ENCODE assay signal across 15 cellular contexts in the genomic region with DNA sequence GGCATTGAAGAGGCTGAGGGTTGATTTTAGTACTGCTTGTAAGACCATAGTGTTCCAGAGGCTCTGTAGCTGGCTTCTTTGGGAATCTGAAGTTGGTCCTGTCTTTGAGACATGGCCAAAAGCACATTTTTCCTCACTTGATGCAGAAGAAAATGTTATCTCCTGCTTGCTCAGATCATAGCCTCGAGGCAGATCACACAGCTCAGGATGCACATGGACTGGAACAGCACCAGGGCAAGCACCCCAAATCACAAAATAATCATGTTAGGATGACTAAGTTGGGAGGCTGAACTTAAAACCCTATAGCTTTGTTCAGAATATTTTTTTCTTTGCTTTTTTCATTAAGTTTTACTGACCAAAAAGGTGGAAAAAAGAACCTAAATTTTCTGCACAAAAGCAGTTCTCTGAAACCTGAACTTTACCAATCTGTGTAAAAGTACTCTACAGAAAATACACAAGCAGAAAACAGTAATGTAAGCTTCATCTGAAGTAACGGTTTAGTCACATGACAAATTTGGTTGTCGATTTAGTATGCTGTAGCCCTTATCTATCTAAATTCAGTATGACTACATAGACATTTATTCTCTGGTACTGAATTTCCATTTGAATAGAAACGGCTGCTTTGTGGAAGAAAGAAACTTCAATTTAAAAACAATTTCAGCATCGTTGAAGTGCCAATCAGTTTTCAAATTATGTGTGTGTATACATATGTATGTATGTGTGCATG. TPM values are rescaled to one million over a fixed set of nuclear protein-coding genes. Genes with fewer than 3 reads are reported as not detected.
DNase-seq lines count a peak whose midpoint lies in the region; ATAC-seq and TF ChIP-seq lines count a peak whose summit lies in the region.
"Had no signal": no experiment of that assay in that cellular context is flagged by ENCODE, and none has a peak within 500 bp of the region (broad histone marks: within the 10 kb centered on the region; RNA-seq: fewer than 3 reads in every experiment).

No MANE protein-coding gene starts in this region.

- no peak overlapping the region for H3K27ac ChIP-seq in CD4-positive, alpha-beta T cell (ENCODE audit: low read depth, low read length)
- H3K27ac ChIP-seq in H9 (ENCODE audit: insufficient read length, low read depth, low read length) (no peak overlapping the region), muscle layer of colon (ENCODE audit: low read depth, low read length) (no peak overlapping the region)
- H3K27ac ChIP-seq: upper lobe of right lung had no signal

- no peak overlapping the region for H3K14ac ChIP-seq in H9 (ENCODE audit: insufficient read depth, low read length)

- H3K23ac ChIP-seq in H9 (ENCODE audit: insufficient read length, low read depth, low read length), result no peak overlapping the region

- no peak overlapping the region for H3K56ac ChIP-seq in H9 (ENCODE audit: insufficient read length, low read depth, low read length)

- peak overlapping the region in 1 of 2 donors; percentile 4 for H3K4me3 ChIP-seq in muscle layer of colon (ENCODE audit: low read depth in 1 of 2, low read length in 2 of 2)
- H3K4me3 ChIP-seq: K562, upper lobe of right lung had no signal

- H3K79me1 ChIP-seq in H9 (ENCODE audit: insufficient read depth, low read depth, low read length, poor library complexity, severe bottlenecking), result no peaks in the 10 kb centered on the region

- no peak for DNase-seq in CD4-positive, alpha-beta T cell
- DNase-seq in H9 (no peak), NCI-H2029 treated with DMSO at 0.1 percent for 48 hours (lab: John Stamatoyannopoulos, UW) (no peak), cerebellar cortex (ENCODE audit: low spot score) (no peak)
- no peak for DNase-seq in activated naive CD8-positive, alpha-beta T cell treated with anti-CD3 and anti-CD28 coated beads for 36 hours
- DNase-seq: dermis blood vessel endothelial cell; naive B cell; NCI-H526; stimulated activated CD4-positive, alpha-beta T cell treated with anti-CD3 and anti-CD28 coated beads, Interleukin-4, amount 100 ng/mL, for 4 hours; upper lobe of right lung had no signal

- H2BK120ac ChIP-seq in H9 (ENCODE audit: low read depth, low read length, poor library complexity, severe bottlenecking), result no peak overlapping the region

- H3K27ac Mint-ChIP-seq in CD4-positive, alpha-beta T cell, result peak overlapping the region; percentile 96
- no peak overlapping the region for H3K27ac Mint-ChIP-seq in H9
- H3K27ac Mint-ChIP-seq in activated naive CD8-positive, alpha-beta T cell treated with anti-CD3 and anti-CD28 coated beads for 36 hours, result no peak overlapping the region
- H3K27ac Mint-ChIP-seq: naive B cell had no signal

- POLR2A ChIA-PET in CD4-positive, alpha-beta T cell (lab: Charles Lee), result no interaction called here

- peaks cover 19% of the 10 kb centered on the region for H3K36me3 ChIP-seq in muscle layer of colon (ENCODE audit: insufficient read depth, low read length)

- peaks cover 2% of the 10 kb centered on the region for H3K9me3 Mint-ChIP-seq in CD4-positive, alpha-beta T cell
- H3K9me3 Mint-ChIP-seq in H9, result no peaks in the 10 kb centered on the region; a peak in 1 of 5 replicates
- H3K9me3 Mint-ChIP-seq in activated naive CD8-positive, alpha-beta T cell treated with anti-CD3 and anti-CD28 coated beads for 36 hours, result peaks cover 3% of the 10 kb centered on the region
- H3K9me3 Mint-ChIP-seq: naive B cell had no signal

- H3K4me2 ChIP-seq in H9 (ENCODE audit: insufficient read depth, insufficient read length, low read length), result peak overlapping the region; percentile 39

- H3K9ac ChIP-seq in H9 (ENCODE audit: extremely low read depth, insufficient read length, low read length) (no peak overlapping the region), muscle layer of colon (ENCODE audit: low read length) (peak overlapping the region; percentile 13)

- no peak overlapping the region for H3K18ac ChIP-seq in H9 (ENCODE audit: insufficient read length, low read depth, low read length)

- no peak overlapping the region for H4K5ac ChIP-seq in H9 (ENCODE audit: insufficient read length, low read depth, low read length)

- H4K20me1 ChIP-seq in H9 (ENCODE audit: control insufficient read depth, insufficient read depth, insufficient read length), result no peaks in the 10 kb centered on the region

- no peak overlapping the region for H2BK12ac ChIP-seq in H9 (ENCODE audit: insufficient read length, low read depth, low read length)

- no peak overlapping the region for H2BK5ac ChIP-seq in H9 (ENCODE audit: insufficient read length, low read length)

- H3K27me3 Mint-ChIP-seq in CD4-positive, alpha-beta T cell, result no peaks in the 10 kb centered on the region
- H3K27me3 Mint-ChIP-seq in H9 (ENCODE audit: low read depth), result peaks cover 2% of the 10 kb centered on the region; the same call in 1 of the 2 replicates
- H3K27me3 Mint-ChIP-seq in activated naive CD8-positive, alpha-beta T cell treated with anti-CD3 and anti-CD28 coated beads for 36 hours, result no peaks in the 10 kb centered on the region
- H3K27me3 Mint-ChIP-seq: naive B cell had no signal

- WGBS in H9 (ENCODE audit: extremely low coverage, insufficient read length, low lambda C conversion rate), result no CpG with 5 or more reads among the region's 5 CpGs

- no peaks in the 10 kb centered on the region for H3K27me3 ChIP-seq in CD4-positive, alpha-beta T cell (ENCODE audit: control insufficient read depth, insufficient read depth, low read length)
- H3K27me3 ChIP-seq in H9 (ENCODE audit: insufficient read depth, low read length) (no peaks in the 10 kb centered on the region), muscle layer of colon (ENCODE audit: control insufficient read depth in 1 of 2, insufficient read depth in 2 of 2, low read length in 2 of 2) (no peaks in the 10 kb centered on the region)
- H3K27me3 ChIP-seq: upper lobe of right lung had no signal

- no peak overlapping the region for H3K4ac ChIP-seq in H9 (ENCODE audit: low read depth, low read length)

- no peaks in the 10 kb centered on the region for H3K23me2 ChIP-seq in H9 (ENCODE audit: insufficient read length, low read depth, low read length, poor library complexity, severe bottlenecking)

- H2BK15ac ChIP-seq in H9 (ENCODE audit: low read depth, low read length), result no peak overlapping the region

- no peak overlapping the region for H2AFZ ChIP-seq in H9 (ENCODE audit: low read length)

- intact Hi-C loops in CD4-positive, alpha-beta T cell (cut with DNase I, micrococcal nuclease), result loop anchor here (5.0 to 10.0 kb wide), 3 partner anchors 223 to 470 kb away; a partner anchor contains a TSS

- no peak overlapping the region for H4K8ac ChIP-seq in H9 (replicated peaks; ENCODE audit: insufficient read length, low read depth, low read length)

- peaks cover 26% of the 10 kb centered on the region; the same call in 1 of the 2 replicates for H3K79me2 ChIP-seq in H9 (ENCODE audit: insufficient read depth, low read length)

- no peak overlapping the region for H2BK20ac ChIP-seq in H9 (ENCODE audit: low read depth, low read length, poor library complexity, severe bottlenecking)

- no peak for TF ChIP-seq CTCF in CD4-positive, alpha-beta T cell (IDR thresholded peaks at IDR 0.05)
- TF ChIP-seq CTCF in H9 (conservative IDR thresholded peaks at IDR 0.05), result no peak

- ATAC-seq in CD4-positive, alpha-beta T cell (ENCODE audit: poor library complexity), result no peak
- ATAC-seq in GM18870 (IDR thresholded peaks at IDR 0.05; ENCODE audit: unreplicated experiment) (no peak), GM21528 (IDR thresholded peaks at IDR 0.05; ENCODE audit: low FRiP score, unreplicated experiment) (no peak)
- ATAC-seq: K562, upper lobe of right lung had no signal

- peak overlapping the region; percentile 94 for H3K4me3 Mint-ChIP-seq in CD4-positive, alpha-beta T cell
- H3K4me3 Mint-ChIP-seq in H9, result no peak overlapping the region
- H3K4me3 Mint-ChIP-seq in activated naive CD8-positive, alpha-beta T cell treated with anti-CD3 and anti-CD28 coated beads for 36 hours, result peak overlapping the region; percentile 22

- H3K36me3 Mint-ChIP-seq in CD4-positive, alpha-beta T cell (ENCODE audit: low read depth), result peaks cover 62% of the 10 kb centered on the region
- H3K36me3 Mint-ChIP-seq in H9 (ENCODE audit: insufficient read depth in 1 of 3, low read depth in 3 of 3), result peaks cover 12 to 17% (median 16%) of the 10 kb centered on the region in 3 experiments; a peak in 6 of 7 replicates
- H3K36me3 Mint-ChIP-seq in activated naive CD8-positive, alpha-beta T cell treated with anti-CD3 and anti-CD28 coated beads for 36 hours, result peaks cover 29% of the 10 kb centered on the region
- H3K36me3 Mint-ChIP-seq: naive B cell had no signal

- H3T11ph ChIP-seq in H9 (ENCODE audit: low read length), result no peak overlapping the region

- CTCF ChIA-PET in CD4-positive, alpha-beta T cell (lab: Charles Lee), result interaction anchor here (0.8 to 3.9 kb wide), 3 partner anchors 10 to 71 kb away, joined by 3 to 20 read pairs (median 3); no protein-coding TSS in a partner anchor

- peaks cover 4% of the 10 kb centered on the region; the same call in 1 of the 2 replicates for H3K4me1 ChIP-seq in H9 (ENCODE audit: insufficient read depth, low read length)
- H3K4me1 ChIP-seq in muscle layer of colon (ENCODE audit: insufficient read depth, low read length), result peaks cover 60% of the 10 kb centered on the region

- H3K9me3 ChIP-seq in CD4-positive, alpha-beta T cell (ENCODE audit: control insufficient read depth, low read length), result no peaks in the 10 kb centered on the region
- H3K9me3 ChIP-seq in H9 (ENCODE audit: control insufficient read depth, low read depth, low read length) (no peaks in the 10 kb centered on the region), muscle layer of colon (ENCODE audit: low read length) (no peaks in the 10 kb centered on the region)
- H3K9me3 ChIP-seq: upper lobe of right lung had no signal

- H4K91ac ChIP-seq in H9 (ENCODE audit: insufficient read length, low read depth, low read length), result no peak overlapping the region

- H2AK5ac ChIP-seq in H9 (ENCODE audit: insufficient read length, low read length), result no peak overlapping the region

- peaks cover 95% of the 10 kb centered on the region for H3K4me1 Mint-ChIP-seq in CD4-positive, alpha-beta T cell (ENCODE audit: low read depth)
- H3K4me1 Mint-ChIP-seq in H9, result peaks cover 29 to 30% of the 10 kb centered on the region in 2 experiments
- peaks cover 62% of the 10 kb centered on the region for H3K4me1 Mint-ChIP-seq in activated naive CD8-positive, alpha-beta T cell treated with anti-CD3 and anti-CD28 coated beads for 36 hours

RNA-seq across cellular contexts. Expression of a gene that starts 3.4 kb away (rescaled TPM):
- total RNA-seq in CD4-positive, alpha-beta T cell, result 10 to 100 TPM; 11.9 to 12.0 TPM
- 17.4 and 18.2 TPM in 2 replicates for total RNA-seq in H9 (2021)
- 10 to 100 TPM; 13.6 to 14.2 TPM for total RNA-seq in activated naive CD8-positive, alpha-beta T cell treated with anti-CD3 and anti-CD28 coated beads for 36 hours

RNA-seq across cellular contexts. Expression of a gene that starts 18.8 kb away (rescaled TPM):
- not detected for total RNA-seq in CD4-positive, alpha-beta T cell
- total RNA-seq in H9 (2021), result not detected in 2 replicates
- not detected for total RNA-seq in activated naive CD8-positive, alpha-beta T cell treated with anti-CD3 and anti-CD28 coated beads for 36 hours
- total RNA-seq: dermis blood vessel endothelial cell; K562; T-helper 1 cell treated with Interleukin-12 subunit alpha and Interleukin-12 subunit beta and Interleukin-4 antibody, amounts not matched to agents 30 ng/mL and 1 ng/mL, for 36 hours; upper lobe of right lung had no signal

RNA-seq across cellular contexts. Expression of a gene that starts 26.7 kb away (rescaled TPM):
- not detected for total RNA-seq in CD4-positive, alpha-beta T cell
- not detected in 2 replicates for total RNA-seq in H9 (2021)
- total RNA-seq in activated naive CD8-positive, alpha-beta T cell treated with anti-CD3 and anti-CD28 coated beads for 36 hours, result not detected
- total RNA-seq: dermis blood vessel endothelial cell; K562; T-helper 1 cell treated with Interleukin-12 subunit alpha and Interleukin-12 subunit beta and Interleukin-4 antibody, amounts not matched to agents 30 ng/mL and 1 ng/mL, for 36 hours; upper lobe of right lung had no signal

RNA-seq across cellular contexts. Expression of a gene that starts 36.0 kb away (rescaled TPM):
- total RNA-seq in CD4-positive, alpha-beta T cell, result not detected
- not detected in 2 replicates for total RNA-seq in H9 (2021)
- total RNA-seq in activated naive CD8-positive, alpha-beta T cell treated with anti-CD3 and anti-CD28 coated beads for 36 hours, result not detected
- total RNA-seq: dermis blood vessel endothelial cell; K562; T-helper 1 cell treated with Interleukin-12 subunit alpha and Interleukin-12 subunit beta and Interleukin-4 antibody, amounts not matched to agents 30 ng/mL and 1 ng/mL, for 36 hours; upper lobe of right lung had no signal

RNA-seq across cellular contexts. Expression of a gene that starts 53.4 kb away (rescaled TPM):
- total RNA-seq in CD4-positive, alpha-beta T cell, result not detected
- total RNA-seq in H9 (2021), result not detected in 2 replicates
- not detected for total RNA-seq in activated naive CD8-positive, alpha-beta T cell treated with anti-CD3 and anti-CD28 coated beads for 36 hours
- total RNA-seq: dermis blood vessel endothelial cell; K562; T-helper 1 cell treated with Interleukin-12 subunit alpha and Interleukin-12 subunit beta and Interleukin-4 antibody, amounts not matched to agents 30 ng/mL and 1 ng/mL, for 36 hours; upper lobe of right lung had no signal

Comparison
In these comparisons a context has a peak if more than half of its experiments do, and no peak if none do; other contexts are left out.
1. H3K4me3 Mint-ChIP-seq: peak in CD4-positive, alpha-beta T cell (single experiment) and activated naive CD8-positive, alpha-beta T cell treated with anti-CD3 and anti-CD28 coated beads for 36 hours (single experiment); none in H9 (0 of 2).